ENCODE assay signal across 8 cellular contexts in genomic region chr20:40741507-40742106, GRCh38. TPM values are rescaled to one million over a fixed set of nuclear protein-coding genes. Genes with fewer than 3 reads are reported as not detected.
DNase-seq lines count a peak whose midpoint lies in the region; ATAC-seq and TF ChIP-seq lines count a peak whose summit lies in the region.

No MANE protein-coding gene starts in this region.

- H3K27ac ChIP-seq in hepatocyte: no peak overlapping the region

- H3K27me3 ChIP-seq in hepatocyte: no peaks in the 10 kb centered on the region

- no peaks in the 10 kb centered on the region for H3K4me1 ChIP-seq in hepatocyte (ENCODE audit: insufficient read depth)

- no peak for ATAC-seq in GM18873 (IDR thresholded peaks at IDR 0.05; ENCODE audit: low FRiP score, unreplicated experiment)
- ATAC-seq in HG02852 (IDR thresholded peaks at IDR 0.05; ENCODE audit: unreplicated experiment): no peak

- H4K20me1 ChIP-seq in hepatocyte (ENCODE audit: insufficient read depth, poor library complexity, severe bottlenecking): no peaks in the 10 kb centered on the region

- DNase-seq in AG09319 (ENCODE audit: extremely low read depth, low read depth): peak; percentile 7
- DNase-seq in NCI-H526 treated with DMSO at 0.1 percent for 48 hours (lab: John Stamatoyannopoulos, UW): peak; percentile 9
- peak; percentile 14 for DNase-seq in activated gamma-delta T cell treated with anti-CD3 and anti-CD28 coated beads, Interleukin-2, amount 50 U/mL, for 16 hours (ENCODE audit: low read depth)
- DNase-seq in hepatocyte (ENCODE audit: low spot score): peak; percentile 53
- DNase-seq in stimulated activated CD4-positive, alpha-beta T cell treated with anti-CD3 and anti-CD28 coated beads, Interleukin-15, amount 100 ng/mL, for 48 hours (ENCODE audit: low read depth in 2 of 2): peak; percentile 11 to 35

- H3K9me2 ChIP-seq in hepatocyte (replicated peaks; ENCODE audit: insufficient read depth): no peaks in the 10 kb centered on the region

- H3K4me3 ChIP-seq in hepatocyte: no peak overlapping the region

- peak; percentile 76 for TF ChIP-seq CTCF in AG09319 (IDR thresholded peaks at IDR 0.05; ENCODE audit: low read depth, low read length)
- TF ChIP-seq CTCF in GM12874 (IDR thresholded peaks at IDR 0.05; ENCODE audit: insufficient read depth, low read depth, low read length): peak; percentile 75
- TF ChIP-seq CTCF in hepatocyte (IDR thresholded peaks at IDR 0.05; ENCODE audit: poor library complexity): peak; percentile 46

- H3K79me2 ChIP-seq in hepatocyte: no peaks in the 10 kb centered on the region

- 32% methylated on average over 4 of the region's 6 CpGs for WGBS in hepatocyte (ENCODE audit: low lambda C conversion rate, missing lambda C conversion rate)

- no peaks in the 10 kb centered on the region for H3K36me3 ChIP-seq in hepatocyte (replicated peaks; ENCODE audit: insufficient read depth, low read depth)

- no peaks in the 10 kb centered on the region for H3K9me3 ChIP-seq in hepatocyte (ENCODE audit: low read depth)

- H2AFZ ChIP-seq in hepatocyte: no peak overlapping the region

- no peak overlapping the region for H3K4me2 ChIP-seq in hepatocyte

RNA-seq across cellular contexts. Expression of gene MAFB, which starts 52.6 kb away (rescaled TPM):
- 3.4 and 3.7 TPM in 2 replicates for total RNA-seq in hepatocyte
- 4.1 and 5.7 TPM in 2 replicates for polyA plus RNA-seq in hepatocyte
